In genomic region chr16:68792465-68793324, GRCh38 we compare ENCODE assay signal across 11 cellular contexts. TPM values are rescaled to one million over a fixed set of nuclear protein-coding genes. Genes with fewer than 3 reads are reported as not detected.
DNase-seq lines count a peak whose midpoint lies in the region; ATAC-seq and TF ChIP-seq lines count a peak whose summit lies in the region.
"Had no signal": no experiment of that assay in that cellular context is flagged by ENCODE, and none has a peak within 500 bp of the region (broad histone marks: within the 10 kb centered on the region; RNA-seq: fewer than 3 reads in every experiment).

No MANE protein-coding gene starts in this region.

- no peak overlapping the region for H2AFZ ChIP-seq in H9 (ENCODE audit: low read length)
- H2AFZ ChIP-seq in parathyroid adenoma: no peak overlapping the region

- H3K79me1 ChIP-seq in H9 (ENCODE audit: insufficient read depth, low read depth, low read length, poor library complexity, severe bottlenecking): no peaks in the 10 kb centered on the region

- peak overlapping the region; percentile 34 for H2AK5ac ChIP-seq in H9 (ENCODE audit: insufficient read length, low read length)

- H3K9ac ChIP-seq in H9 (ENCODE audit: extremely low read depth, insufficient read length, low read length) (no peak overlapping the region), parathyroid adenoma (no peak overlapping the region)

- H3K27ac ChIP-seq in H9 (ENCODE audit: insufficient read length, low read depth, low read length) (peak overlapping the region; percentile 6), Peyer's patch (peak overlapping the region in 3 of 4 donors; percentile 46 to 89 (median 78)), parathyroid adenoma (peak overlapping the region; percentile 29)

- H3K4me2 ChIP-seq in H9 (ENCODE audit: insufficient read depth, insufficient read length, low read length): no peak overlapping the region
- peak overlapping the region; percentile 10 for H3K4me2 ChIP-seq in parathyroid adenoma (ENCODE audit: low read length)

- H2BK5ac ChIP-seq in H9 (ENCODE audit: insufficient read length, low read length): no peak overlapping the region

- H3K36me3 ChIP-seq in Peyer's patch: peaks cover 0 to 7% (median 0%) of the 10 kb centered on the region in 3 donors
- H3K36me3 ChIP-seq in parathyroid adenoma (ENCODE audit: control insufficient read depth, insufficient read depth, low read length): no peaks in the 10 kb centered on the region
- H3K36me3 ChIP-seq: MG63 had no signal

- no peak overlapping the region for H2BK15ac ChIP-seq in H9 (ENCODE audit: low read depth, low read length)

- H3K4me1 Mint-ChIP-seq in H9: peaks cover 38 to 51% of the 10 kb centered on the region in 2 experiments
- no peaks in the 10 kb centered on the region for H3K4me1 Mint-ChIP-seq in activated CD4-positive, alpha-beta T cell treated with anti-CD3 and anti-CD28 coated beads, Interleukin-2, amount 10 ng/mL, durations not matched to agents 7 days and 5 days
- no peaks in the 10 kb centered on the region for H3K4me1 Mint-ChIP-seq in activated T-cell treated with anti-CD3 and anti-CD28 coated beads, Interleukin-2, amount 50 U/mL, for 24 hours (ENCODE audit: low read depth)

- no peaks in the 10 kb centered on the region for H3K27me3 Mint-ChIP-seq in H9 (ENCODE audit: low read depth)
- no peaks in the 10 kb centered on the region for H3K27me3 Mint-ChIP-seq in activated CD4-positive, alpha-beta T cell treated with anti-CD3 and anti-CD28 coated beads, Interleukin-2, amount 10 ng/mL, durations not matched to agents 7 days and 5 days
- peaks cover 2% of the 10 kb centered on the region for H3K27me3 Mint-ChIP-seq in activated T-cell treated with anti-CD3 and anti-CD28 coated beads, Interleukin-2, amount 50 U/mL, for 24 hours

- no peaks in the 10 kb centered on the region for H3K9me3 ChIP-seq in H9 (ENCODE audit: control insufficient read depth, low read depth, low read length)
- H3K9me3 ChIP-seq in Peyer's patch: no peaks in the 10 kb centered on the region
- no peaks in the 10 kb centered on the region for H3K9me3 ChIP-seq in parathyroid adenoma (ENCODE audit: control insufficient read depth, low read length)
- H3K9me3 ChIP-seq: MG63 had no signal

- H3T11ph ChIP-seq in H9 (ENCODE audit: low read length): no peak overlapping the region

- H2BK20ac ChIP-seq in H9 (ENCODE audit: low read depth, low read length, poor library complexity, severe bottlenecking): no peak overlapping the region

- no peak overlapping the region for H2BK12ac ChIP-seq in H9 (ENCODE audit: insufficient read length, low read depth, low read length)

- CTCF ChIA-PET in activated CD4-positive, alpha-beta T cell treated with anti-CD3 and anti-CD28 coated beads, Interleukin-2, amount 10 ng/mL, durations not matched to agents 7 days and 5 days (lab: Charles Lee): interaction anchor here (1.1 to 1.2 kb wide), 3 partner anchors 11 to 19 kb away, joined by 3 to 5 read pairs (median 3); no protein-coding TSS in a partner anchor

- no peak overlapping the region for H2BK120ac ChIP-seq in H9 (ENCODE audit: low read depth, low read length, poor library complexity, severe bottlenecking)

- TF ChIP-seq POLR2A in Peyer's patch (IDR thresholded peaks at IDR 0.05): no peak

- H3K23me2 ChIP-seq in H9 (ENCODE audit: insufficient read length, low read depth, low read length, poor library complexity, severe bottlenecking): no peaks in the 10 kb centered on the region

- H4K20me1 ChIP-seq in H9 (ENCODE audit: control insufficient read depth, insufficient read depth, insufficient read length): no peaks in the 10 kb centered on the region

- H3K4me3 Mint-ChIP-seq in H9: no peak overlapping the region
- H3K4me3 Mint-ChIP-seq in activated CD4-positive, alpha-beta T cell treated with anti-CD3 and anti-CD28 coated beads, Interleukin-2, amount 10 ng/mL, durations not matched to agents 7 days and 5 days: no peak overlapping the region
- no peak overlapping the region for H3K4me3 Mint-ChIP-seq in activated T-cell treated with anti-CD3 and anti-CD28 coated beads, Interleukin-2, amount 50 U/mL, for 24 hours

- H4K8ac ChIP-seq in H9 (replicated peaks; ENCODE audit: insufficient read length, low read depth, low read length): no peak overlapping the region

- no peak overlapping the region for H3K56ac ChIP-seq in H9 (ENCODE audit: insufficient read length, low read depth, low read length)

- H3K27ac Mint-ChIP-seq in H9: peak overlapping the region; percentile 85 to 99 (median 99)
- no peak overlapping the region for H3K27ac Mint-ChIP-seq in activated CD4-positive, alpha-beta T cell treated with anti-CD3 and anti-CD28 coated beads, Interleukin-2, amount 10 ng/mL, durations not matched to agents 7 days and 5 days
- no peak overlapping the region for H3K27ac Mint-ChIP-seq in activated T-cell treated with anti-CD3 and anti-CD28 coated beads, Interleukin-2, amount 50 U/mL, for 24 hours

- no peaks in the 10 kb centered on the region for H3K79me2 ChIP-seq in H9 (ENCODE audit: insufficient read depth, low read length)
- H3K79me2 ChIP-seq in parathyroid adenoma: peaks cover 85% of the 10 kb centered on the region

- TF ChIP-seq CTCF in H9 (conservative IDR thresholded peaks at IDR 0.05): no peak
- TF ChIP-seq CTCF in Peyer's patch (IDR thresholded peaks at IDR 0.05): no peak
- TF ChIP-seq CTCF in parathyroid adenoma (IDR thresholded peaks at IDR 0.05): no peak

- no peak overlapping the region for H3K23ac ChIP-seq in H9 (ENCODE audit: insufficient read length, low read depth, low read length)

- H3K4me1 ChIP-seq in H9 (ENCODE audit: insufficient read depth, low read length) (peaks cover 2% of the 10 kb centered on the region; the same call in 1 of the 2 replicates), Peyer's patch (peaks cover 0 to 27% (median 0%) of the 10 kb centered on the region in 4 donors), parathyroid adenoma (peaks cover 25% of the 10 kb centered on the region)

- H3K4ac ChIP-seq in H9 (ENCODE audit: low read depth, low read length): no peak overlapping the region

- no peak overlapping the region for H3K18ac ChIP-seq in H9 (ENCODE audit: insufficient read length, low read depth, low read length)

- H3K27me3 ChIP-seq in H9 (ENCODE audit: insufficient read depth, low read length) (no peaks in the 10 kb centered on the region), Peyer's patch (no peaks in the 10 kb centered on the region), parathyroid adenoma (ENCODE audit: control insufficient read depth, insufficient read depth, low read length) (no peaks in the 10 kb centered on the region)
- H3K27me3 ChIP-seq: MG63 had no signal

- H3K14ac ChIP-seq in H9 (ENCODE audit: insufficient read depth, low read length): no peak overlapping the region

- no peak for ATAC-seq in HG03097 (IDR thresholded peaks at IDR 0.05; ENCODE audit: low FRiP score, unreplicated experiment)
- ATAC-seq: Right ventricle myocardium inferior had no signal

- no peak overlapping the region for H4K91ac ChIP-seq in H9 (ENCODE audit: insufficient read length, low read depth, low read length)

- H3K4me3 ChIP-seq in Peyer's patch (no peak overlapping the region), parathyroid adenoma (ENCODE audit: low read depth, low read length) (no peak overlapping the region)
- H3K4me3 ChIP-seq: MG63 had no signal

- no peak for DNase-seq in H9
- peak in 2 of 3 donors; percentile 70 to 73 for DNase-seq in Peyer's patch
- peak; percentile 68 for DNase-seq in fibroblast of gingiva (ENCODE audit: low read depth)
- DNase-seq in activated CD4-positive, alpha-beta T cell treated with anti-CD3 and anti-CD28 coated beads, Interleukin-2, amount 10 ng/mL, durations not matched to agents 7 days and 5 days: no peak
- DNase-seq in NCI-H1694 treated with DMSO at 0.1 percent for 48 hours (lab: John Stamatoyannopoulos, UW): no peak
- DNase-seq in activated T-cell treated with anti-CD3 and anti-CD28 coated beads, Interleukin-2, amount 50 U/mL, for 24 hours: no peak
- DNase-seq: activated CD8-positive, alpha-beta memory T cell treated with anti-CD3 and anti-CD28 coated beads for 24 hours; MG63 had no signal

- peaks cover 0 to 7% (median 7%) of the 10 kb centered on the region in 3 experiments; a peak in 5 of 7 replicates for H3K36me3 Mint-ChIP-seq in H9 (ENCODE audit: insufficient read depth in 1 of 3, low read depth in 3 of 3)
- H3K36me3 Mint-ChIP-seq in activated CD4-positive, alpha-beta T cell treated with anti-CD3 and anti-CD28 coated beads, Interleukin-2, amount 10 ng/mL, durations not matched to agents 7 days and 5 days (ENCODE audit: low read depth): no peaks in the 10 kb centered on the region
- H3K36me3 Mint-ChIP-seq in activated T-cell treated with anti-CD3 and anti-CD28 coated beads, Interleukin-2, amount 50 U/mL, for 24 hours (ENCODE audit: low read depth): no peaks in the 10 kb centered on the region

- POLR2A ChIA-PET in activated CD4-positive, alpha-beta T cell treated with anti-CD3 and anti-CD28 coated beads, Interleukin-2, amount 10 ng/mL, durations not matched to agents 7 days and 5 days (lab: Charles Lee): no interaction called here

- no peak overlapping the region for H4K5ac ChIP-seq in H9 (ENCODE audit: insufficient read length, low read depth, low read length)

- H3K9me3 Mint-ChIP-seq in H9: no peaks in the 10 kb centered on the region
- H3K9me3 Mint-ChIP-seq in activated CD4-positive, alpha-beta T cell treated with anti-CD3 and anti-CD28 coated beads, Interleukin-2, amount 10 ng/mL, durations not matched to agents 7 days and 5 days: no peaks in the 10 kb centered on the region
- H3K9me3 Mint-ChIP-seq in activated T-cell treated with anti-CD3 and anti-CD28 coated beads, Interleukin-2, amount 50 U/mL, for 24 hours: no peaks in the 10 kb centered on the region

- no CpG with 5 or more reads among the region's 20 CpGs for WGBS in H9 (ENCODE audit: extremely low coverage, insufficient read length, low lambda C conversion rate)

RNA-seq across cellular contexts. Expression of gene TANGO6, which starts 50.6 kb away (rescaled TPM):
- total RNA-seq in H9 (2021) (12.0 and 12.5 TPM in 2 replicates), Peyer's patch (10 to 100 TPM in 3 of 4 donors, 1 to 10 TPM in 1; 9.2 to 44.6 (median 13.0) TPM)
- 10 to 100 TPM; 24.3 to 27.4 TPM for total RNA-seq in activated CD4-positive, alpha-beta T cell treated with anti-CD3 and anti-CD28 coated beads, Interleukin-2, amount 10 ng/mL, durations not matched to agents 7 days and 5 days

RNA-seq across cellular contexts. Expression of gene CDH1, which starts 55.6 kb away (rescaled TPM):
- 202 and 237 TPM in 2 replicates for total RNA-seq in H9 (2021)
- 100 to 1,000 TPM in 3 of 4 donors, 10 to 100 TPM in 1; 56.9 to 612 (median 429) TPM for total RNA-seq in Peyer's patch
- under 1 TPM; 0.06 to 0.69 TPM for total RNA-seq in activated CD4-positive, alpha-beta T cell treated with anti-CD3 and anti-CD28 coated beads, Interleukin-2, amount 10 ng/mL, durations not matched to agents 7 days and 5 days
- total RNA-seq: Right ventricle myocardium inferior had no signal

Comparison
In these comparisons a context has a peak if more than half of its experiments do, and no peak if none do; other contexts are left out.
1. DNase-seq: peak in Peyer's patch (2 of 3) and fibroblast of gingiva (single experiment); none in H9 (single experiment), activated CD4-positive, alpha-beta T cell treated with anti-CD3 and anti-CD28 coated beads, Interleukin-2, amount 10 ng/mL, durations not matched to agents 7 days and 5 days (single experiment), NCI-H1694 treated with DMSO at 0.1 percent for 48 hours (single experiment) and activated T-cell treated with anti-CD3 and anti-CD28 coated beads, Interleukin-2, amount 50 U/mL, for 24 hours (single experiment).
2. H3K27ac ChIP-seq: peak in every context shown above with its lines; median percentile 78 in Peyer's patch; 29 in parathyroid adenoma; 6 in H9.
3. H3K27ac Mint-ChIP-seq: peak in H9 (3 of 3); none in activated CD4-positive, alpha-beta T cell treated with anti-CD3 and anti-CD28 coated beads, Interleukin-2, amount 10 ng/mL, durations not matched to agents 7 days and 5 days (single experiment) and activated T-cell treated with anti-CD3 and anti-CD28 coated beads, Interleukin-2, amount 50 U/mL, for 24 hours (single experiment).
4. RNA of gene CDH1, which starts 55.6 kb away (total RNA-seq): 56.9 to 612 TPM in Peyer's patch and 202 to 237 TPM in H9; 0.06 to 0.69 TPM in activated CD4-positive, alpha-beta T cell treated with anti-CD3 and anti-CD28 coated beads, Interleukin-2, amount 10 ng/mL, durations not matched to agents 7 days and 5 days; every median in the first group is over 10 times any median in the second.